In genomic region chr5:142820447-142820846, GRCh38 we compare ENCODE assay signal across 1 cellular context.
TF ChIP-seq lines count a peak whose summit lies in the region.

No MANE protein-coding gene starts in this region.

TF ChIP-seq in HepG2, 621 proteins besides CTCF, POLR2A, EP300 and RAD21 (continued from another document and continues in another):
- TF ChIP-seq, protein P1, sequence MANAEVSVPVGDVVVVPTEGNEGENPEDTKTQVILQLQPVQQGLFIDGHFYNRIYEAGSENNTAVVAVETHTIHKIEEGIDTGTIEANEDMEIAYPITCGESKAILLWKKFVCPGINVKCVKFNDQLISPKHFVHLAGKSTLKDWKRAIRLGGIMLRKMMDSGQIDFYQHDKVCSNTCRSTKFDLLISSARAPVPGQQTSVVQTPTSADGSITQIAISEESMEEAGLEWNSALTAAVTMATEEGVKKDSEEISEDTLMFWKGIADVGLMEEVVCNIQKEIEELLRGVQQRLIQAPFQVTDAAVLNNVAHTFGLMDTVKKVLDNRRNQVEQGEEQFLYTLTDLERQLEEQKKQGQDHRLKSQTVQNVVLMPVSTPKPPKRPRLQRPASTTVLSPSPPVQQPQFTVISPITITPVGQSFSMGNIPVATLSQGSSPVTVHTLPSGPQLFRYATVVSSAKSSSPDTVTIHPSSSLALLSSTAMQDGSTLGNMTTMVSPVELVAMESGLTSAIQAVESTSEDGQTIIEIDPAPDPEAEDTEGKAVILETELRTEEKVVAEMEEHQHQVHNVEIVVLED (CRISPR knock-in tag; IDR thresholded peaks at IDR 0.05; ENCODE audit: borderline replicate concordance), result no peak
- TF ChIP-seq, protein P2, sequence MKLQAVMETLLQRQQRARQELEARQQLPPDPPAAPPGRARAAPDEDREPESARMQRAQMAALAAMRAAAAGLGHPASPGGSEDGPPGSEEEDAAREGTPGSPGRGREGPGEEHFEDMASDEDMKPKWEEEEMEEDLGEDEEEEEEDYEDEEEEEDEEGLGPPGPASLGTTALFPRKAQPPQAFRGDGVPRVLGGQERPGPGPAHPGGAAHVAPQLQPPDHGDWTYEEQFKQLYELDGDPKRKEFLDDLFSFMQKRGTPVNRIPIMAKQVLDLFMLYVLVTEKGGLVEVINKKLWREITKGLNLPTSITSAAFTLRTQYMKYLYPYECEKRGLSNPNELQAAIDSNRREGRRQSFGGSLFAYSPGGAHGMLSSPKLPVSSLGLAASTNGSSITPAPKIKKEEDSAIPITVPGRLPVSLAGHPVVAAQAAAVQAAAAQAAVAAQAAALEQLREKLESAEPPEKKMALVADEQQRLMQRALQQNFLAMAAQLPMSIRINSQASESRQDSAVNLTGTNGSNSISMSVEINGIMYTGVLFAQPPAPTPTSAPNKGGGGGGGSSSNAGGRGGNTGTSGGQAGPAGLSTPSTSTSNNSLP (IDR thresholded peaks at IDR 0.05; ENCODE audit: low read depth, low read length), result peak; percentile 8; the same call in 1 of the 2 replicates
- TF ChIP-seq, protein P3, sequence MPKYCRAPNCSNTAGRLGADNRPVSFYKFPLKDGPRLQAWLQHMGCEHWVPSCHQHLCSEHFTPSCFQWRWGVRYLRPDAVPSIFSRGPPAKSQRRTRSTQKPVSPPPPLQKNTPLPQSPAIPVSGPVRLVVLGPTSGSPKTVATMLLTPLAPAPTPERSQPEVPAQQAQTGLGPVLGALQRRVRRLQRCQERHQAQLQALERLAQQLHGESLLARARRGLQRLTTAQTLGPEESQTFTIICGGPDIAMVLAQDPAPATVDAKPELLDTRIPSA (CRISPR knock-in tag; IDR thresholded peaks at IDR 0.05; ENCODE audit: borderline replicate concordance), result no peak
- peak; percentile 66 for TF ChIP-seq TARDBP (CRISPR knock-in tag; IDR thresholded peaks at IDR 0.05)
- no peak for TF ChIP-seq ZNF430 (CRISPR knock-in tag; IDR thresholded peaks at IDR 0.05)
- TF ChIP-seq ZNF777 (CRISPR knock-in tag; IDR thresholded peaks at IDR 0.05), result no peak
- no peak for TF ChIP-seq ZBTB1 (CRISPR knock-in tag; IDR thresholded peaks at IDR 0.05; ENCODE audit: borderline replicate concordance)
- TF ChIP-seq ZNF30 (CRISPR knock-in tag; IDR thresholded peaks at IDR 0.05), result no peak
- TF ChIP-seq SYNCRIP (IDR thresholded peaks at IDR 0.05; ENCODE audit: insufficient read depth, low read depth, low read length), result no peak
- no peak for TF ChIP-seq ZEB1 (IDR thresholded peaks at IDR 0.05; ENCODE audit: insufficient replicate concordance, low read depth)
- TF ChIP-seq MLX (CRISPR knock-in tag; IDR thresholded peaks at IDR 0.05), result peak; percentile 43
- TF ChIP-seq ZNF160 (CRISPR knock-in tag; IDR thresholded peaks at IDR 0.05), result no peak
- TF ChIP-seq DR1 (CRISPR knock-in tag; IDR thresholded peaks at IDR 0.05), result no peak
- TF ChIP-seq ZNF503 (CRISPR knock-in tag; IDR thresholded peaks at IDR 0.05), result no peak
- TF ChIP-seq PLSCR1 (CRISPR knock-in tag; IDR thresholded peaks at IDR 0.05; ENCODE audit: borderline replicate concordance), result no peak
- no peak for TF ChIP-seq HMGXB4 (CRISPR knock-in tag; IDR thresholded peaks at IDR 0.05; ENCODE audit: borderline replicate concordance in 1 of 2, low read depth in 1 of 2)
- TF ChIP-seq POLR2G (IDR thresholded peaks at IDR 0.05; ENCODE audit: low read depth, low read length), result peak; percentile 57
- TF ChIP-seq ATF4 (CRISPR knock-in tag; IDR thresholded peaks at IDR 0.05), result no peak
- peak; percentile 18; the same call in 1 of the 2 replicates for TF ChIP-seq KDM1A (CRISPR knock-in tag; IDR thresholded peaks at IDR 0.05)
- TF ChIP-seq ZMYM2 (CRISPR knock-in tag; IDR thresholded peaks at IDR 0.05), result no peak
- TF ChIP-seq PBX2 (CRISPR knock-in tag; IDR thresholded peaks at IDR 0.05), result no peak
- TF ChIP-seq KIAA2018 (CRISPR knock-in tag; IDR thresholded peaks at IDR 0.05; ENCODE audit: borderline replicate concordance), result no peak
- no peak for TF ChIP-seq MBNL3 (CRISPR knock-in tag; conservative IDR thresholded peaks at IDR 0.05)
- no peak for TF ChIP-seq KDM6A (CRISPR knock-in tag; IDR thresholded peaks at IDR 0.05; ENCODE audit: low read depth)
- 0 out of 2 replicates have a peak, but pooled peaks have one; percentile 23 for TF ChIP-seq FOXA3 (CRISPR knock-in tag; IDR thresholded peaks at IDR 0.05)
- TF ChIP-seq HES4 (CRISPR knock-in tag; IDR thresholded peaks at IDR 0.05; ENCODE audit: borderline replicate concordance), result no peak
- TF ChIP-seq RXRB (CRISPR knock-in tag; IDR thresholded peaks at IDR 0.05; ENCODE audit: borderline replicate concordance), result peak; percentile 43; the same call in 1 of the 2 replicates
- TF ChIP-seq NCOR1 (IDR thresholded peaks at IDR 0.05; ENCODE audit: borderline replicate concordance, low read length), result peak; percentile 23; the same call in 1 of the 2 replicates
- TF ChIP-seq ZMYM3 (CRISPR knock-in tag; IDR thresholded peaks at IDR 0.05), result peak; percentile 13; the same call in 1 of the 2 replicates
- 0 out of 2 replicates have a peak, but pooled peaks have one; percentile 20 for TF ChIP-seq NR2F6 (IDR thresholded peaks at IDR 0.05)
- peak; percentile 46; the same call in 1 of the 2 replicates for TF ChIP-seq NR2F6 (CRISPR knock-in tag; IDR thresholded peaks at IDR 0.05)
- TF ChIP-seq TBX3 (IDR thresholded peaks at IDR 0.05; ENCODE audit: borderline replicate concordance), result no peak
- TF ChIP-seq HNRNPLL (IDR thresholded peaks at IDR 0.05; ENCODE audit: low read depth, low read length, poor library complexity, severe bottlenecking), result no peak
- no peak for TF ChIP-seq PREB (CRISPR knock-in tag; IDR thresholded peaks at IDR 0.05)
- no peak for TF ChIP-seq PRMT3 (CRISPR knock-in tag; IDR thresholded peaks at IDR 0.05; ENCODE audit: borderline replicate concordance, low read depth)
- TF ChIP-seq HNF4G (IDR thresholded peaks at IDR 0.05; ENCODE audit: borderline replicate concordance, low read depth, low read length), result peak; percentile 89
- peak; percentile 72; the same call in 1 of the 2 replicates for TF ChIP-seq HNF4G (CRISPR knock-in tag; IDR thresholded peaks at IDR 0.05; ENCODE audit: borderline replicate concordance, low read depth)
- TF ChIP-seq SP140L (CRISPR knock-in tag; IDR thresholded peaks at IDR 0.05; ENCODE audit: borderline replicate concordance), result no peak
- TF ChIP-seq KLF6 (CRISPR knock-in tag; IDR thresholded peaks at IDR 0.05), result no peak
